Comparison of ENCODE assay signal across 12 cellular contexts in genomic region chr13:28329395-28330158, GRCh38.
DNase-seq lines count a peak whose midpoint lies in the region; ATAC-seq and TF ChIP-seq lines count a peak whose summit lies in the region.
"Had no signal": no experiment of that assay in that cellular context is flagged by ENCODE, and none has a peak within 500 bp of the region (broad histone marks: within the 10 kb centered on the region; RNA-seq: fewer than 3 reads in every experiment).

No MANE protein-coding gene starts in this region.

- no peaks in the 10 kb centered on the region for H3K79me2 ChIP-seq in PC-9 (ENCODE audit: low read depth)

- H3K27me3 ChIP-seq in upper lobe of left lung (no peaks in the 10 kb centered on the region), PC-9 (ENCODE audit: insufficient read depth, low read depth) (peaks cover 60% of the 10 kb centered on the region)
- H3K27me3 ChIP-seq: pancreas had no signal

- H2AFZ ChIP-seq in PC-9, result no peak overlapping the region

- H3K9me2 ChIP-seq in PC-9 (ENCODE audit: insufficient read depth), result no peaks in the 10 kb centered on the region

- intact Hi-C loops in PC-9 (cut with micrococcal nuclease; ENCODE audit: unreplicated experiment), result no loop called here

- CTCF ChIA-PET in PC-9 (lab: Charles Lee), result interaction anchor here (0.6 kb wide), 1 partner anchor 470 kb away, joined by 15 read pairs; no protein-coding TSS in a partner anchor

- no peak for TF ChIP-seq POLR2A in upper lobe of left lung (IDR thresholded peaks at IDR 0.05)

- no peak overlapping the region for H3K27ac ChIP-seq in upper lobe of left lung
- H3K27ac ChIP-seq in PC-9, result no peak overlapping the region
- H3K27ac ChIP-seq: pancreas, VCaP had no signal

- WGBS in upper lobe of left lung, 2 donors, result 42 to 67% methylated on average over 15 to 17 of the region's 17 CpGs

- no peaks in the 10 kb centered on the region for H3K36me3 ChIP-seq in upper lobe of left lung
- no peaks in the 10 kb centered on the region for H3K36me3 ChIP-seq in PC-9 (ENCODE audit: low read depth)
- H3K36me3 ChIP-seq: pancreas had no signal

- no peak overlapping the region for H3K4me2 ChIP-seq in PC-9

- H3K4me3 ChIP-seq in HFF-Myc (replicated peaks; ENCODE audit: low read depth, low read length) (no peak overlapping the region), upper lobe of left lung (no peak overlapping the region), PC-9 (no peak overlapping the region)
- H3K4me3 ChIP-seq: pancreas had no signal

- POLR2A ChIA-PET in PC-9 (lab: Charles Lee; ENCODE audit: unreplicated experiment), result no interaction called here

- no peaks in the 10 kb centered on the region for H3K9me3 ChIP-seq in upper lobe of left lung
- H3K9me3 ChIP-seq in PC-9 (ENCODE audit: insufficient read depth, low read depth), result no peaks in the 10 kb centered on the region
- H3K9me3 ChIP-seq: pancreas had no signal

- peaks cover 8 to 19% (median 17%) of the 10 kb centered on the region in 4 donors for H3K4me1 ChIP-seq in upper lobe of left lung
- no peaks in the 10 kb centered on the region for H3K4me1 ChIP-seq in PC-9 (replicated peaks; ENCODE audit: insufficient read depth)
- H3K4me1 ChIP-seq: pancreas had no signal

- BruUV-seq in PC-9 (replicated peaks; lab: Mats Ljungman, UMichigan), result no TSS peak

- no peaks in the 10 kb centered on the region for H4K20me1 ChIP-seq in PC-9 (ENCODE audit: insufficient read depth)

- peak in 2 of 4 donors; percentile 20 to 50 for TF ChIP-seq EP300 in upper lobe of left lung (IDR thresholded peaks at IDR 0.05)

- H3F3A ChIP-seq in PC-9 (ENCODE audit: insufficient read depth, low read depth), result no peaks in the 10 kb centered on the region

- peak; percentile 82 for DNase-seq in HFF-Myc (ENCODE audit: extremely low read depth, low read depth)
- DNase-seq in dermis blood vessel endothelial cell, result peak; percentile 98
- peak; percentile 56 for DNase-seq in left kidney (ENCODE audit: low read depth, low spot score)
- DNase-seq in upper lobe of left lung, result peak in 1 of 2 donors; percentile 53
- DNase-seq in NCI-H446 treated with DMSO at 0.1 percent for 48 hours (lab: John Stamatoyannopoulos, UW), result no peak
- no peak for DNase-seq in PC-9
- DNase-seq: cortex of kidney, GDM1, NCI-H1694, pancreas had no signal

- ATAC-seq in upper lobe of left lung (ENCODE audit: low FRiP score in 2 of 2) (peak; percentile 83 to 84), GM21367 (IDR thresholded peaks at IDR 0.05; ENCODE audit: unreplicated experiment) (no peak)

- TF ChIP-seq CTCF in HFF-Myc (IDR thresholded peaks at IDR 0.05; ENCODE audit: low read depth, low read length, missing control alignments) (no peak), upper lobe of left lung (IDR thresholded peaks at IDR 0.05) (no peak), PC-9 (conservative IDR thresholded peaks at IDR 0.05) (no peak)

Comparison
In these comparisons a context has a peak if more than half of its experiments do, and no peak if none do; other contexts are left out.
1. DNase-seq: peak in HFF-Myc (single experiment), dermis blood vessel endothelial cell (single experiment) and left kidney (single experiment); none in NCI-H446 treated with DMSO at 0.1 percent for 48 hours (single experiment) and PC-9 (0 of 2).